ENCODE assay signal across 9 cellular contexts in the genomic region with DNA sequence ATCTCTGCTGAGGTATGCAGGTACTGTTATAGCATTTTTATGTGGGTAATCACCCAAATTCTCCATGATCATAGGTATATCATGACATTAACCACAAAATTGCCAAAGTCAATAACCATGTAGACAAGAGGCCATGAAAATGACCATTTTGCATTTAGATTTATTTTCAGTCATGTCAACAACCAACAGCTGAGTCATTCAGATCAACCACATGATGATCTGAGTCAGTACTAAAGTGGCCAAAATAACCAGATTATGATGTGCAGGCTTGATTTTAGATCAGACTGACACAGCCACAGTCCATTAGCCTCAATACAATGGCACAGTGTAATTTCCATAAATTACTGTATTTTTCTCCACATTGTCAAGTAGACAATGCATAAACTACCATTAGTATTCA.
DNase-seq lines count a peak whose midpoint lies in the region; ATAC-seq and FAIRE-seq lines count a peak whose summit lies in the region.
"Had no signal": no experiment of that assay in that cellular context is flagged by ENCODE, and none has a peak within 500 bp of the region (broad histone marks: within the 10 kb centered on the region; RNA-seq: fewer than 3 reads in every experiment).

No MANE protein-coding gene starts in this region.

- ATAC-seq in GM18858 (IDR thresholded peaks at IDR 0.05; ENCODE audit: unreplicated experiment) (peak; percentile 93), HG02588 (IDR thresholded peaks at IDR 0.05; ENCODE audit: unreplicated experiment) (peak; percentile 95)

- no peak for FAIRE-seq in frontal cortex (lab: Jason Lieb, UNC)

- DNase-seq in M059J (ENCODE audit: low read depth), result peak; percentile 88
- DNase-seq in myocyte (ENCODE audit: low read depth), result peak; percentile 53
- DNase-seq in activated T-cell treated with anti-CD3 and anti-CD28 coated beads for 4 hours, result no peak
- no peak for DNase-seq in HPDE6-E6E7 (ENCODE audit: extremely low spot score)
- DNase-seq in activated CD4-positive, alpha-beta T cell treated with anti-CD3 and anti-CD28 coated beads, Interleukin-2, amount 50 U/mL, for 1 hour, result no peak
- no peak for DNase-seq in frontal cortex (ENCODE audit: low spot score in 2 of 2)
- DNase-seq: NCI-H510A had no signal

Comparison
In these comparisons a context has a peak if more than half of its experiments do, and no peak if none do; other contexts are left out.
1. DNase-seq: peak in M059J (single experiment) and myocyte (single experiment); none in activated T-cell treated with anti-CD3 and anti-CD28 coated beads for 4 hours (single experiment), HPDE6-E6E7 (single experiment), activated CD4-positive, alpha-beta T cell treated with anti-CD3 and anti-CD28 coated beads, Interleukin-2, amount 50 U/mL, for 1 hour (single experiment) and frontal cortex (0 of 2).